9 cellular contexts compared by ENCODE assay signal in the genomic region with DNA sequence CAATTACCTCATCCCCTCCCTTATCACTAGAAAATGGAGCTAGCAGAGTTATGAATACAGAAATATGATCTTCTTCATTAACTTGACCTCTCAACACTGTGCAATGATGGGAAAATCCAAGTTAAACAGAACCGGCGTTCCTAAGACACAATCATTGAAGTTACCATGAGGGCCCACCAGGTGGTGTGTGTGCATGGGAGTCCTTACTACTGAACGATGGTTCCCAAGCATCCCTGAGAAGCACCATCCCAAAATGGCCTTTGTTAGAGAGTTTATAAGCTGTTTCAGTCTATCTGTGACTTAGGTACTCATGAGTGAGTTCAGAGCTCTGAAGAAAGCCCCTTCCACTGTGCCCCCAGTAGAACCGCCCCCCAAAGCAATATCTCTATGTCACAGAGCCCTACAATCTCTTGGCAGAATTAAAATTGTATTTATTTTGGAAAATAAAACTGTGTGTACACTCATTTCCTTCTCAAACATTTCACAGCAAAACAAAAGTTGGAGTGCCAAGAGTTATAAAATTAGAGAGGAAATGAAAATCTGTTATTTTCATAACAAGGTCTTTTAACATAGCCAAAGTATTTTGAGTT. TPM values are rescaled to one million over a fixed set of nuclear protein-coding genes. Genes with fewer than 3 reads are reported as not detected.
A peak's percentile ranks its signal among the peaks of the same experiment; 100 is the strongest.
DNase-seq lines count a peak whose midpoint lies in the region; ATAC-seq and TF ChIP-seq lines count a peak whose summit lies in the region.
"Had no signal": no experiment of that assay in that cellular context is flagged by ENCODE, and none has a peak within 500 bp of the region (broad histone marks: within the 10 kb centered on the region; RNA-seq: fewer than 3 reads in every experiment).

No MANE protein-coding gene starts in this region.

- H2AFZ ChIP-seq in OCI-LY3 (ENCODE audit: low read depth, low read length) = no peak overlapping the region

- H4K20me1 ChIP-seq in OCI-LY3 (ENCODE audit: insufficient read depth, low read length) = no peaks in the 10 kb centered on the region

- no peak for TF ChIP-seq POLR2A in thyroid gland (IDR thresholded peaks at IDR 0.05)

- WGBS in thyroid gland, 2 donors = 15 to 20% methylated on average over 4 of the region's 4 CpGs

- ATAC-seq in GM19455 (IDR thresholded peaks at IDR 0.05; ENCODE audit: unreplicated experiment) (peak; percentile 72), left lung (peak; percentile 90), GM18873 (IDR thresholded peaks at IDR 0.05; ENCODE audit: low FRiP score, unreplicated experiment) (no peak)

- H3K27me3 ChIP-seq in OCI-LY3 (ENCODE audit: low read depth, low read length) = peaks cover 9% of the 10 kb centered on the region; the same call in 1 of the 2 replicates
- H3K27me3 ChIP-seq in left lung = no peaks in the 10 kb centered on the region
- no peaks in the 10 kb centered on the region for H3K27me3 ChIP-seq in thyroid gland

- no peak overlapping the region for H3K4me2 ChIP-seq in OCI-LY3 (ENCODE audit: low read length)

- H3K4me3 ChIP-seq in OCI-LY3 (ENCODE audit: low read length) (no peak overlapping the region), left lung (no peak overlapping the region), thyroid gland (replicated peaks in 1 of 3) (no peak overlapping the region)

- TF ChIP-seq CTCF in OCI-LY3 (IDR thresholded peaks at IDR 0.05; ENCODE audit: low read depth, low read length) (peak; percentile 84), left lung (IDR thresholded peaks at IDR 0.05) (peak; percentile 41 to 49), thyroid gland (IDR thresholded peaks at IDR 0.05) (peak in 4 of 6 experiments; percentile 11 to 54 (median 28))

- DNase-seq in DMS153 (lab: John Stamatoyannopoulos, UW) (peak; percentile 65), HT-29 (ENCODE audit: low spot score) (peak; percentile 80), cerebellum (ENCODE audit: low spot score) (peak; percentile 72), left lung (no peak), thyroid gland (peak; percentile 29 to 40)

- no peak overlapping the region for H3K9ac ChIP-seq in OCI-LY3 (ENCODE audit: low read length)

- H3K27ac ChIP-seq in OCI-LY3 (ENCODE audit: low read length) (no peak overlapping the region), left lung (no peak overlapping the region), thyroid gland (no peak overlapping the region)

- intact Hi-C loops in left lung (cut with DNase I) = no loop called here
- intact Hi-C loops in thyroid gland (cut with DNase I) = no loop called here

- H3K9me3 ChIP-seq in OCI-LY3 (ENCODE audit: insufficient read depth, low read length) (no peaks in the 10 kb centered on the region), left lung (no peaks in the 10 kb centered on the region), thyroid gland (no peaks in the 10 kb centered on the region)

- H3K4me1 ChIP-seq in OCI-LY3 (ENCODE audit: low read length) (no peaks in the 10 kb centered on the region), left lung (no peaks in the 10 kb centered on the region), thyroid gland (no peaks in the 10 kb centered on the region)

- H3K36me3 ChIP-seq in OCI-LY3 (replicated peaks; ENCODE audit: low read depth, low read length) (no peaks in the 10 kb centered on the region), left lung (no peaks in the 10 kb centered on the region), thyroid gland (no peaks in the 10 kb centered on the region)

- H3K79me2 ChIP-seq in OCI-LY3 (ENCODE audit: low read length) = no peaks in the 10 kb centered on the region

RNA-seq across cellular contexts. Expression of a gene that starts 56.8 kb away (rescaled TPM):
- total RNA-seq in HT-29 (2014; rRNA removed; shearing (Covaris generic)) = not detected in 2 replicates
- total RNA-seq in cerebellum (16.5 TPM), left lung (10 to 100 TPM in 1 of 2 donors, under 1 TPM in 1; 0.55 to 11.0 TPM), thyroid gland (under 1 TPM in 2 of 4 donors, not detected in 2; 0.33 to 0.54 TPM)
- total RNA-seq: activated CD8-positive, alpha-beta memory T cell treated with anti-CD3 and anti-CD28 coated beads for 36 hours had no signal

Comparison
In these comparisons a context has a peak if more than half of its experiments do, and no peak if none do; other contexts are left out.
1. DNase-seq: peak in DMS153 (single experiment), HT-29 (single experiment), cerebellum (single experiment) and thyroid gland (2 of 2); none in left lung (0 of 2).
2. CTCF ChIP-seq: peak in every context shown above with its lines; median percentile 84 in OCI-LY3; 45 in left lung; 28 in thyroid gland.